Comparison of ENCODE assay signal across 1 cellular context in the genomic region with DNA sequence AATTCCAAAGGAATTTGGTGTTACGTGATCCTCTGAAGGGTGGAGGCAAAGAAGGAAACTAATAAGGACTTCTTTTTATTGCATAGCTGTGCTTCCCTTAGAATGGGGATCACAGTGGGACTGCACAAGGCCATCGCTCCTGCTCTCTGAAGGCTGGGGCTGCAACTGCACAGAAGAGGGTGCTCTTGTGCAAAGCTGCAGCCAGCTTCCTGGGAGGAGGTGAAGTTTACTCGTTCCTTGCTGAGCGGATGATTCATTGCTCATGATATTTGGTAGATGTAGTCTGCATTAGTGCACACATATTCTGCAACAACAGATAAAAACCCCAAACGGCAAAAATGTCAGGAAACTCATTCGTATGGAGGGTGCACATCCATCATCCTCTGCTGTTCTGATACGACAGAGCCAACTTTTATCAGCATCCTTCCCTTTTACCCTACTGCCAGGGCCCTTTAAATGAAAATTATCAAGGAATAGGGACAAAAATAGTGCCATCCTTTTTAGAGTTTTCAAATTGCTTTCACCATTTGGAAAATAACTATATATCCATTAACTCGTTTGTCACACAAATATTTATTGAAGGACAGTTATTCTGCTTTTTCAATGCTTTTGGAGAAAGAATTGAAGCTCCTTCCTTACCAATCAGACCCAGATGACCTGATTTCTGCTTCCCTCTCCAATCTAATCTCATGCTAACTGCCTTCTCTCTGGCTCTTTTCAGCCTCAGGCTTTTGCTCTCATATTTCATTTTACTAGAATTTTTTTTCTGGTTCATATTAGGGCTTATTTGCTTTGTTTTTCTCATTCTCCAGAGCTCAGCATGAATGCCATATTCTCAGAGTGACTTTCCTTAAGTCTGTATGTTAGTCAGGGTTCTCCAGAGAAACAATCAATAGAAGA.
TF ChIP-seq lines count a peak whose summit lies in the region.

No MANE protein-coding gene starts in this region.

TF ChIP-seq in IMR-90, 13 proteins besides CTCF, POLR2A, EP300 and RAD21:
- TF ChIP-seq SMC3 (IDR thresholded peaks at IDR 0.05; ENCODE audit: low read depth, low read length) (peak; percentile 97), RFX5 (IDR thresholded peaks at IDR 0.05; ENCODE audit: low read depth, low read length) (no peak), BHLHE40 (IDR thresholded peaks at IDR 0.05; ENCODE audit: low read depth, low read length) (peak; percentile 35; the same call in 1 of the 2 replicates), NFE2L2 (IDR thresholded peaks at IDR 0.05; ENCODE audit: low read depth, low read length) (no peak), MXI1 (IDR thresholded peaks at IDR 0.05; ENCODE audit: borderline replicate concordance, low read depth, low read length) (no peak), MAZ (IDR thresholded peaks at IDR 0.05; ENCODE audit: borderline replicate concordance, low read depth, low read length) (peak; percentile 38; the same call in 1 of the 2 replicates), CHD1 (IDR thresholded peaks at IDR 0.05; ENCODE audit: low read depth, low read length) (peak; percentile 58; the same call in 1 of the 2 replicates), CEBPB (IDR thresholded peaks at IDR 0.05; ENCODE audit: low read depth, low read length) (peak; percentile 42; the same call in 1 of the 2 replicates), FOS (IDR thresholded peaks at IDR 0.05; ENCODE audit: low read depth, low read length) (no peak)
TF ChIP-seq in IMR-90: peak in this region for 5.
